Comparison of ENCODE assay signal across 16 cellular contexts in the genomic region with DNA sequence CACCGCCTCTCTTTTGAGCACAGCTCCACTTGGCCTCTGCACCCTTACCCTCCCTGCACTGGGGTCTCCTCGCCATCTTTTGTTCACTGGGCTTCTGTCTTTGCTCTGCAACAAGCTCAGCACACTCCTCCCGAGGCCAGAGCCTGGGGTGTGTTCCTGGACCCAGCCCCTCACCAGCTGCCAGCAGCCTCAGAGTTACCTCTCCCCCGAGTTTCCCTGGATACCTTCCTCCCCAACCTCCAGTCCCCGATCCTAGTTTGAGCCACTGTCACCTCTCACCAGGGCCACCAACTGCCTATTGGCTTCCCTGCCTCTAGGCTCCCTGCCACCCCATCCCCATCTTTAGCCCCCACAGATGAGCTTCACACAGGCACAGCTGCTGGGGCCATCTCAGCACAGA. TPM values are rescaled to one million over a fixed set of nuclear protein-coding genes. Genes with fewer than 3 reads are reported as not detected.
DNase-seq lines count a peak whose midpoint lies in the region; ATAC-seq, FAIRE-seq and TF ChIP-seq lines count a peak whose summit lies in the region.
"Had no signal": no experiment of that assay in that cellular context is flagged by ENCODE, and none has a peak within 500 bp of the region (broad histone marks: within the 10 kb centered on the region; RNA-seq: fewer than 3 reads in every experiment).

No MANE protein-coding gene starts in this region.

- CTCF ChIA-PET in activated naive CD4-positive, alpha-beta T cell treated with anti-CD3 and anti-CD28 coated beads, Interleukin-2, amount 10 ng/mL, durations not matched to agents 7 days and 5 days (lab: Charles Lee), result no interaction called here
- CTCF ChIA-PET in WTC11 (lab: Charles Lee), result no interaction called here

- H3K27me3 ChIP-seq in H9 (ENCODE audit: insufficient read depth, low read length), result no peaks in the 10 kb centered on the region
- no peaks in the 10 kb centered on the region for H3K27me3 ChIP-seq in effector memory CD4-positive, alpha-beta T cell (replicated peaks; ENCODE audit: control insufficient read depth, insufficient read depth, low read length, poor library complexity, severe bottlenecking)

- H3K9me3 Mint-ChIP-seq in activated naive CD4-positive, alpha-beta T cell treated with anti-CD3 and anti-CD28 coated beads, Interleukin-2, amount 10 ng/mL, durations not matched to agents 7 days and 5 days, result no peaks in the 10 kb centered on the region
- H3K9me3 Mint-ChIP-seq in H9 (no peaks in the 10 kb centered on the region), osteocyte (ENCODE audit: unreplicated experiment) (no peaks in the 10 kb centered on the region), WTC11 (no peaks in the 10 kb centered on the region)
- H3K9me3 Mint-ChIP-seq: CD4-positive, alpha-beta T cell had no signal

- TF ChIP-seq CTCF in H9 (conservative IDR thresholded peaks at IDR 0.05) (no peak), kidney (IDR thresholded peaks at IDR 0.05; ENCODE audit: borderline replicate concordance, extremely low read depth, insufficient read depth) (no peak), osteocyte (IDR thresholded peaks at IDR 0.05) (no peak), WTC11 (IDR thresholded peaks at IDR 0.05) (no peak)

- no peaks in the 10 kb centered on the region for H3K79me1 ChIP-seq in H9 (ENCODE audit: insufficient read depth, low read depth, low read length, poor library complexity, severe bottlenecking)

- no peak overlapping the region for H2AK5ac ChIP-seq in H9 (ENCODE audit: insufficient read length, low read length)

- H2BK15ac ChIP-seq in H9 (ENCODE audit: low read depth, low read length), result no peak overlapping the region

- no peaks in the 10 kb centered on the region for H3K36me3 Mint-ChIP-seq in activated naive CD4-positive, alpha-beta T cell treated with anti-CD3 and anti-CD28 coated beads, Interleukin-2, amount 10 ng/mL, durations not matched to agents 7 days and 5 days
- H3K36me3 Mint-ChIP-seq in H9 (ENCODE audit: insufficient read depth in 1 of 3, low read depth in 3 of 3) (no peaks in the 10 kb centered on the region; a peak in 1 of 7 replicates), osteocyte (ENCODE audit: unreplicated experiment) (no peaks in the 10 kb centered on the region), WTC11 (no peaks in the 10 kb centered on the region)

- POLR2A ChIA-PET in WTC11 (lab: Charles Lee), result no interaction called here

- H4K91ac ChIP-seq in H9 (ENCODE audit: insufficient read length, low read depth, low read length), result no peak overlapping the region

- no peak overlapping the region for H3K4ac ChIP-seq in H9 (ENCODE audit: low read depth, low read length)

- H3K9me3 ChIP-seq in H9 (ENCODE audit: control insufficient read depth, low read depth, low read length), result no peaks in the 10 kb centered on the region
- no peaks in the 10 kb centered on the region for H3K9me3 ChIP-seq in kidney (ENCODE audit: control insufficient read depth in 1 of 2, low read length in 2 of 2)
- H3K9me3 ChIP-seq in effector memory CD4-positive, alpha-beta T cell (ENCODE audit: control insufficient read depth, low read length), result no peaks in the 10 kb centered on the region

- no peak overlapping the region for H3K23ac ChIP-seq in H9 (ENCODE audit: insufficient read length, low read depth, low read length)

- no peak overlapping the region for H3K27ac ChIP-seq in H9 (ENCODE audit: insufficient read length, low read depth, low read length)
- H3K27ac ChIP-seq in kidney (ENCODE audit: low read depth in 2 of 2, low read length in 2 of 2), result no peak overlapping the region
- H3K27ac ChIP-seq in effector memory CD4-positive, alpha-beta T cell (ENCODE audit: insufficient read depth, low read length, poor library complexity, severe bottlenecking), result no peak overlapping the region
- H3K27ac ChIP-seq: 22Rv1, GM23248, HL-60 had no signal

- H3K27me3 Mint-ChIP-seq in activated naive CD4-positive, alpha-beta T cell treated with anti-CD3 and anti-CD28 coated beads, Interleukin-2, amount 10 ng/mL, durations not matched to agents 7 days and 5 days, result peaks cover 17% of the 10 kb centered on the region
- peaks cover 3% of the 10 kb centered on the region for H3K27me3 Mint-ChIP-seq in H9 (ENCODE audit: low read depth)
- peaks cover 3% of the 10 kb centered on the region for H3K27me3 Mint-ChIP-seq in osteocyte (ENCODE audit: unreplicated experiment)
- H3K27me3 Mint-ChIP-seq in WTC11 (ENCODE audit: low read depth), result no peaks in the 10 kb centered on the region; the same call in 1 of the 2 replicates
- H3K27me3 Mint-ChIP-seq: CD4-positive, alpha-beta T cell had no signal

- intact Hi-C loops in kidney (cut with DNase I), result no loop called here

- no peaks in the 10 kb centered on the region for H3K4me1 ChIP-seq in H9 (ENCODE audit: insufficient read depth, low read length)
- H3K4me1 ChIP-seq in kidney (ENCODE audit: control insufficient read depth in 1 of 2, insufficient read depth in 1 of 2, low read depth in 1 of 2, low read length in 2 of 2), result peaks cover 0 to 3% of the 10 kb centered on the region in 2 donors
- no peaks in the 10 kb centered on the region for H3K4me1 ChIP-seq in effector memory CD4-positive, alpha-beta T cell (ENCODE audit: control insufficient read depth, insufficient read depth, low read length, poor library complexity, severe bottlenecking)

- H3K18ac ChIP-seq in H9 (ENCODE audit: insufficient read length, low read depth, low read length), result no peak overlapping the region

- no peak overlapping the region for H2BK12ac ChIP-seq in H9 (ENCODE audit: insufficient read length, low read depth, low read length)

- H2AFZ ChIP-seq in H9 (ENCODE audit: low read length), result no peak overlapping the region
- H2AFZ ChIP-seq: GM23248 had no signal

- H3K4me2 ChIP-seq in H9 (ENCODE audit: insufficient read depth, insufficient read length, low read length), result no peak overlapping the region

- H3T11ph ChIP-seq in H9 (ENCODE audit: low read length), result no peak overlapping the region

- no peak overlapping the region for H2BK120ac ChIP-seq in H9 (ENCODE audit: low read depth, low read length, poor library complexity, severe bottlenecking)

- H3K27ac Mint-ChIP-seq in activated naive CD4-positive, alpha-beta T cell treated with anti-CD3 and anti-CD28 coated beads, Interleukin-2, amount 10 ng/mL, durations not matched to agents 7 days and 5 days, result peak overlapping the region; percentile 13
- peak overlapping the region in 2 of 3 experiments; percentile 36 to 81; a peak in 3 of 7 replicates for H3K27ac Mint-ChIP-seq in H9
- no peak overlapping the region for H3K27ac Mint-ChIP-seq in osteocyte (ENCODE audit: unreplicated experiment)
- H3K27ac Mint-ChIP-seq in WTC11, result no peak overlapping the region
- H3K27ac Mint-ChIP-seq: CD4-positive, alpha-beta T cell had no signal

- H4K8ac ChIP-seq in H9 (replicated peaks; ENCODE audit: insufficient read length, low read depth, low read length), result no peak overlapping the region

- no peak overlapping the region for H3K14ac ChIP-seq in H9 (ENCODE audit: insufficient read depth, low read length)

- H3K23me2 ChIP-seq in H9 (ENCODE audit: insufficient read length, low read depth, low read length, poor library complexity, severe bottlenecking), result no peaks in the 10 kb centered on the region

- no peak overlapping the region for H2BK5ac ChIP-seq in H9 (ENCODE audit: insufficient read length, low read length)

- H3K56ac ChIP-seq in H9 (ENCODE audit: insufficient read length, low read depth, low read length), result no peak overlapping the region

- FAIRE-seq in kidney (lab: Jason Lieb, UNC), result no peak
- FAIRE-seq: H54 had no signal

- DNase-seq in activated naive CD4-positive, alpha-beta T cell treated with anti-CD3 and anti-CD28 coated beads, Interleukin-2, amount 10 ng/mL, durations not matched to agents 7 days and 5 days, result no peak
- no peak for DNase-seq in activated naive CD4-positive, alpha-beta T cell treated with Interleukin-2 at 50 U/mL for 16 hours
- DNase-seq in H9, result peak; percentile 13
- peak; percentile 62 for DNase-seq in kidney
- peak; percentile 78 for DNase-seq in osteocyte (ENCODE audit: extremely low spot score, unreplicated experiment)
- no peak for DNase-seq in effector memory CD4-positive, alpha-beta T cell
- no peak for DNase-seq in T1000 (lab: John Stamatoyannopoulos, UW)
- no peak for DNase-seq in WTC11 (ENCODE audit: low spot score)
- DNase-seq: Calu3; CD4-positive, alpha-beta T cell; DMS 273 treated with DMSO at 0.1 percent for 48 hours; GM23248 had no signal

- no peaks in the 10 kb centered on the region for H3K36me3 ChIP-seq in kidney (ENCODE audit: control insufficient read depth in 1 of 2, insufficient read depth in 2 of 2, low read length in 2 of 2)
- no peaks in the 10 kb centered on the region for H3K36me3 ChIP-seq in effector memory CD4-positive, alpha-beta T cell (ENCODE audit: control insufficient read depth, insufficient read depth, low read length)

- no peak overlapping the region for H4K5ac ChIP-seq in H9 (ENCODE audit: insufficient read length, low read depth, low read length)

- no CpG with 5 or more reads among the region's 5 CpGs for WGBS in H9 (ENCODE audit: extremely low coverage, insufficient read length, low lambda C conversion rate)

- H3K4me3 Mint-ChIP-seq in activated naive CD4-positive, alpha-beta T cell treated with anti-CD3 and anti-CD28 coated beads, Interleukin-2, amount 10 ng/mL, durations not matched to agents 7 days and 5 days, result no peak overlapping the region
- peak overlapping the region in 1 of 2 experiments; percentile 32; a peak in 2 of 5 replicates for H3K4me3 Mint-ChIP-seq in H9
- H3K4me3 Mint-ChIP-seq in osteocyte (ENCODE audit: unreplicated experiment), result no peak overlapping the region
- H3K4me3 Mint-ChIP-seq in WTC11, result no peak overlapping the region
- H3K4me3 Mint-ChIP-seq: CD4-positive, alpha-beta T cell had no signal

- no peak overlapping the region for H2BK20ac ChIP-seq in H9 (ENCODE audit: low read depth, low read length, poor library complexity, severe bottlenecking)

- no peak overlapping the region for H3K9ac ChIP-seq in H9 (ENCODE audit: extremely low read depth, insufficient read length, low read length)
- H3K9ac ChIP-seq in kidney (ENCODE audit: low read length in 2 of 2), result no peak overlapping the region
- H3K9ac ChIP-seq: GM23248 had no signal

- H3K4me3 ChIP-seq in kidney (ENCODE audit: low read length in 2 of 2), result no peak overlapping the region
- H3K4me3 ChIP-seq in effector memory CD4-positive, alpha-beta T cell (ENCODE audit: insufficient read depth, low read depth, low read length, poor library complexity, severe bottlenecking), result no peak overlapping the region
- H3K4me3 ChIP-seq: GM23248 had no signal

- no peaks in the 10 kb centered on the region for H3K79me2 ChIP-seq in H9 (ENCODE audit: insufficient read depth, low read length)

- H4K20me1 ChIP-seq in H9 (ENCODE audit: control insufficient read depth, insufficient read depth, insufficient read length), result no peaks in the 10 kb centered on the region

- no peak for ATAC-seq in WTC11

- H3K4me1 Mint-ChIP-seq in activated naive CD4-positive, alpha-beta T cell treated with anti-CD3 and anti-CD28 coated beads, Interleukin-2, amount 10 ng/mL, durations not matched to agents 7 days and 5 days, result peaks cover 2% of the 10 kb centered on the region
- peaks cover 2 to 11% of the 10 kb centered on the region in 2 experiments; a peak in 3 of 4 replicates for H3K4me1 Mint-ChIP-seq in H9
- H3K4me1 Mint-ChIP-seq in osteocyte (ENCODE audit: unreplicated experiment), result peaks cover 26% of the 10 kb centered on the region
- H3K4me1 Mint-ChIP-seq in WTC11, result peaks cover 2% of the 10 kb centered on the region; the same call in 1 of the 2 replicates

RNA-seq across cellular contexts. Expression of gene CYP21A2, which starts 12.3 kb away (rescaled TPM):
- total RNA-seq in H9 (2021), result not detected in 2 replicates
- 3.2 TPM for total RNA-seq in kidney
- polyA plus RNA-seq in kidney (ENCODE audit: insufficient read depth, low read depth, low replicate concordance), result 8.2 TPM
- 0.30 and 0.44 TPM in 2 replicates for total RNA-seq in osteocyte
- 1.2 to 1.5 TPM (median 1.4 TPM) in 3 replicates for total RNA-seq in WTC11 (2021)
- total RNA-seq: Daoy, GM23248 had no signal
- polyA plus RNA-seq: GM23248 had no signal

RNA-seq across cellular contexts. Expression of gene C4B, which starts 36.0 kb away (rescaled TPM):
- total RNA-seq in H9 (2021) (2.7 TPM in 2 replicates), kidney (596 TPM), osteocyte (10.5 and 11.8 TPM in 2 replicates), WTC11 (2021) (3.7 to 5.1 TPM (median 5.0 TPM) in 3 replicates)
- polyA plus RNA-seq in kidney (ENCODE audit: insufficient read depth, low read depth, low replicate concordance), result 578 TPM

RNA-seq across cellular contexts. Expression of gene TNXB, which starts 58.6 kb away (rescaled TPM):
- total RNA-seq in H9 (2021) (5.0 and 5.2 TPM in 2 replicates), kidney (88.2 TPM), osteocyte (13.1 and 13.9 TPM in 2 replicates), WTC11 (2021) (6.4 to 10.9 TPM (median 9.0 TPM) in 3 replicates)
- polyA plus RNA-seq in kidney (ENCODE audit: insufficient read depth, low read depth, low replicate concordance), result 13.3 TPM

Comparison
In these comparisons a context has a peak if more than half of its experiments do, and no peak if none do; other contexts are left out.
1. DNase-seq: peak in H9 (single experiment), kidney (single experiment) and osteocyte (single experiment); none in activated naive CD4-positive, alpha-beta T cell treated with anti-CD3 and anti-CD28 coated beads, Interleukin-2, amount 10 ng/mL, durations not matched to agents 7 days and 5 days (single experiment), activated naive CD4-positive, alpha-beta T cell treated with Interleukin-2 at 50 U/mL for 16 hours (single experiment), effector memory CD4-positive, alpha-beta T cell (0 of 3), T1000 (single experiment) and WTC11 (single experiment).
2. H3K27ac Mint-ChIP-seq: peak in activated naive CD4-positive, alpha-beta T cell treated with anti-CD3 and anti-CD28 coated beads, Interleukin-2, amount 10 ng/mL, durations not matched to agents 7 days and 5 days (single experiment) and H9 (2 of 3); none in osteocyte (single experiment) and WTC11 (single experiment).
3. RNA of gene C4B, which starts 36.0 kb away (total RNA-seq): 596 TPM in kidney (single experiment); 10.5 to 11.8 TPM in osteocyte, 3.7 to 5.1 TPM in WTC11 and 2.7 TPM in H9; every median in the first group is over 10 times any median in the second.